29 cellular contexts compared by ENCODE assay signal in the genomic region with DNA sequence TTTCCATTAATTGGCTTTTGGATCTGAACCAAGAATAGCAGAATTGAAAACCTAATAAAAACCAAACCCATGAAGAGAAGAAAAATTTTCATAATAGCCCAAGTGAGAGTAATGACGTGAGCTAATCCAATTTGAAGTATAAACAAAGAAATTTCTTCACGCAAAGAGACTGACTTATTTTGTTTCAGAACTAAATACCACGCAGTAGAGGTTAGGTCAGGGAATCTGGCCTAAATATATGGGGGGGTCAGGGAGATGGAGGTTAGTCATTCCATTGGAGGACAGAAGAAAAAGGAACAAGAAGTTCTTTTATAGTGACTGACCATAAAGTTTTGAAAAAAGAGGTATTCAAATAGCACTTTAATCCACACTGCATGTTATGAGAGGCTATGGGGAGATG.
A peak's percentile ranks its signal among the peaks of the same experiment; 100 is the strongest.
DNase-seq lines count a peak whose midpoint lies in the region; TF ChIP-seq lines count a peak whose summit lies in the region.
"Had no signal": no experiment of that assay in that cellular context is flagged by ENCODE, and none has a peak within 500 bp of the region (broad histone marks: within the 10 kb centered on the region; RNA-seq: fewer than 3 reads in every experiment).

No MANE protein-coding gene starts in this region.

- H3K36me3 ChIP-seq in adipocyte (ENCODE audit: control insufficient read depth, insufficient read depth, low read length, severe bottlenecking) (no peaks in the 10 kb centered on the region), uterus (no peaks in the 10 kb centered on the region)
- H3K36me3 ChIP-seq: ascending aorta, left ventricle myocardium inferior, neural progenitor cell, right lobe of liver, SJSA1, tibial artery had no signal

- DNase-seq in adipocyte (ENCODE audit: low read depth) (peak; percentile 70), fibroblast of gingiva (ENCODE audit: low read depth) (peak; percentile 97), uterus (no peak), NCI-H524 treated with DMSO at 0.1 percent for 48 hours (lab: John Stamatoyannopoulos, UW) (no peak)
- no peak for DNase-seq in T-helper 2 cell treated with Interferon-gamma antibody and Interleukin-4, amounts not matched to agents 5 μg/mL and 100 μg/mL, for 36 hours (ENCODE audit: low spot score)
- DNase-seq in stimulated activated CD4-positive, alpha-beta T cell treated with anti-CD3 and anti-CD28 coated beads, Interleukin-4, amount 100 ng/mL, for 4 hours, result no peak
- DNase-seq: activated CD4-positive, alpha-beta T cell treated with anti-CD3 and anti-CD28 coated beads for 4 hours; activated CD8-positive, alpha-beta T cell treated with anti-CD3 and anti-CD28 coated beads, Interleukin-2, amount 10 ng/mL, durations not matched to agents 7 days and 5 days; COR-L47; dorsolateral prefrontal cortex; H9; head of caudate nucleus; islet precursor cell; left ventricle myocardium inferior; mesendoderm; MV-4-11; NCI-H146; right lobe of liver; stimulated activated CD4-positive, alpha-beta T cell treated with anti-CD3 and anti-CD28 coated beads, Interleukin-4, amount 100 ng/mL, for 24 hours; T1000; tibial artery had no signal

- intact Hi-C loops in uterus (cut with DNase I; ENCODE audit: low total_unique reads), result no loop called here

- no peak overlapping the region for H3K4me3 ChIP-seq in adipocyte (ENCODE audit: low read length)
- no peak overlapping the region for H3K4me3 ChIP-seq in uterus
- H3K4me3 ChIP-seq: ascending aorta, dorsolateral prefrontal cortex, left ventricle myocardium inferior, neural progenitor cell, right lobe of liver, SJSA1, tibial artery had no signal

- peaks cover 56% of the 10 kb centered on the region for H3K4me1 Mint-ChIP-seq in nephron
- H3K4me1 Mint-ChIP-seq in T-helper 2 cell treated with Interferon-gamma antibody and Interleukin-4, amounts not matched to agents 5 μg/mL and 100 μg/mL, for 36 hours (ENCODE audit: low read depth), result peaks cover 4% of the 10 kb centered on the region

- H3K9me3 Mint-ChIP-seq in nephron, result peaks cover 6% of the 10 kb centered on the region
- H3K9me3 Mint-ChIP-seq in T-helper 2 cell treated with Interferon-gamma antibody and Interleukin-4, amounts not matched to agents 5 μg/mL and 100 μg/mL, for 36 hours, result no peaks in the 10 kb centered on the region
- H3K9me3 Mint-ChIP-seq: activated naive CD4-positive, alpha-beta T cell treated with anti-CD3 and anti-CD28 coated beads, Interleukin-2, amount 50 U/mL, for 72 hours; H9 had no signal

- no peaks in the 10 kb centered on the region for H3K9me3 ChIP-seq in adipocyte (ENCODE audit: control insufficient read depth, low read length)
- H3K9me3 ChIP-seq in uterus, result no peaks in the 10 kb centered on the region
- H3K9me3 ChIP-seq: ascending aorta, right lobe of liver, SJSA1, tibial artery had no signal

- H3K27me3 ChIP-seq in adipocyte (replicated peaks; ENCODE audit: control insufficient read depth, insufficient read depth, low read length), result no peaks in the 10 kb centered on the region
- no peaks in the 10 kb centered on the region for H3K27me3 ChIP-seq in uterus
- H3K27me3 ChIP-seq: ascending aorta, dorsolateral prefrontal cortex, neural progenitor cell, right lobe of liver, SJSA1, tibial artery had no signal

- no peak overlapping the region for H3K4me3 Mint-ChIP-seq in nephron
- H3K4me3 Mint-ChIP-seq in T-helper 2 cell treated with Interferon-gamma antibody and Interleukin-4, amounts not matched to agents 5 μg/mL and 100 μg/mL, for 36 hours, result no peak overlapping the region
- H3K4me3 Mint-ChIP-seq: activated CD8-positive, alpha-beta T cell treated with anti-CD3 and anti-CD28 coated beads, Interleukin-2, amount 10 ng/mL, durations not matched to agents 7 days and 5 days; H9; neural progenitor cell had no signal

- H3K27me3 Mint-ChIP-seq in nephron (ENCODE audit: low read depth), result no peaks in the 10 kb centered on the region
- peaks cover 14% of the 10 kb centered on the region for H3K27me3 Mint-ChIP-seq in T-helper 2 cell treated with Interferon-gamma antibody and Interleukin-4, amounts not matched to agents 5 μg/mL and 100 μg/mL, for 36 hours (ENCODE audit: low read depth)

- peak overlapping the region; percentile 76 to 79 for H3K27ac ChIP-seq in uterus
- H3K27ac ChIP-seq: ascending aorta, C4-2B, dorsolateral prefrontal cortex, left ventricle myocardium inferior, neural progenitor cell, RWPE1, SJSA1, tibial artery, VCaP had no signal

- peaks cover 9% of the 10 kb centered on the region for H3K36me3 Mint-ChIP-seq in nephron (ENCODE audit: low read depth)
- H3K36me3 Mint-ChIP-seq in T-helper 2 cell treated with Interferon-gamma antibody and Interleukin-4, amounts not matched to agents 5 μg/mL and 100 μg/mL, for 36 hours (ENCODE audit: low read depth), result no peaks in the 10 kb centered on the region
- H3K36me3 Mint-ChIP-seq: activated naive CD4-positive, alpha-beta T cell treated with anti-CD3 and anti-CD28 coated beads, Interleukin-2, amount 50 U/mL, for 72 hours; neural progenitor cell had no signal

- H3K27ac Mint-ChIP-seq in nephron, result peak overlapping the region; percentile 43 to 87 (median 77)
- H3K27ac Mint-ChIP-seq in T-helper 2 cell treated with Interferon-gamma antibody and Interleukin-4, amounts not matched to agents 5 μg/mL and 100 μg/mL, for 36 hours, result no peak overlapping the region
- H3K27ac Mint-ChIP-seq: activated CD8-positive, alpha-beta T cell treated with anti-CD3 and anti-CD28 coated beads, Interleukin-2, amount 10 ng/mL, durations not matched to agents 7 days and 5 days; activated naive CD4-positive, alpha-beta T cell treated with anti-CD3 and anti-CD28 coated beads, Interleukin-2, amount 50 U/mL, for 72 hours; H9; neural progenitor cell had no signal

- TF ChIP-seq CTCF in nephron (IDR thresholded peaks at IDR 0.05; ENCODE audit: unreplicated experiment in 3 of 3) (no peak), uterus (IDR thresholded peaks at IDR 0.05) (no peak)

- H3K4me1 ChIP-seq in adipocyte (ENCODE audit: control insufficient read depth, insufficient read depth, low read length), result peaks cover 53% of the 10 kb centered on the region
- peaks cover 0 to 8% of the 10 kb centered on the region in 2 donors for H3K4me1 ChIP-seq in uterus
- H3K4me1 ChIP-seq: ascending aorta had no signal

- TF ChIP-seq POLR2A in uterus (IDR thresholded peaks at IDR 0.05), result no peak

- H3K9ac ChIP-seq in adipocyte (ENCODE audit: low read length), result no peak overlapping the region
- H3K9ac ChIP-seq: neural progenitor cell had no signal

Comparison
In these comparisons a context has a peak if more than half of its experiments do, and no peak if none do; other contexts are left out.
1. DNase-seq: peak in adipocyte (single experiment) and fibroblast of gingiva (single experiment); none in uterus (0 of 2), NCI-H524 treated with DMSO at 0.1 percent for 48 hours (single experiment), T-helper 2 cell treated with Interferon-gamma antibody and Interleukin-4, amounts not matched to agents 5 μg/mL and 100 μg/mL, for 36 hours (single experiment) and stimulated activated CD4-positive, alpha-beta T cell treated with anti-CD3 and anti-CD28 coated beads, Interleukin-4, amount 100 ng/mL, for 4 hours (0 of 2).